In genomic region chr18:58632557-58632956, GRCh38 we compare ENCODE assay signal across 16 cellular contexts. TPM values are rescaled to one million over a fixed set of nuclear protein-coding genes. Genes with fewer than 3 reads are reported as not detected.
"Had no signal": no experiment of that assay in that cellular context is flagged by ENCODE, and none has a peak within 500 bp of the region (broad histone marks: within the 10 kb centered on the region; RNA-seq: fewer than 3 reads in every experiment).

No MANE protein-coding gene starts in this region.

- H3K27me3 Mint-ChIP-seq: activated T-helper 17 cell treated with anti-CD3 and anti-CD28 coated beads, Interleukin-2, amount 50 U/mL, for 72 hours; central memory CD8-positive, alpha-beta T cell; T-cell had no signal

- H3K4me2 ChIP-seq: neural progenitor cell had no signal

- ATAC-seq: activated T-helper 17 cell treated with anti-CD3 and anti-CD28 coated beads, Interleukin-2, amount 50 U/mL, for 72 hours; left lung; T-cell had no signal

- H3K4me3 ChIP-seq: left lung, neural progenitor cell, ovary, skin epidermis, stomach, thoracic aorta had no signal

- DNase-seq: activated CD4-positive, alpha-beta T cell treated with anti-CD3 and anti-CD28 coated beads, Interleukin-2, amount 10 ng/mL, durations not matched to agents 7 days and 5 days; activated CD8-positive, alpha-beta memory T cell treated with anti-CD3 and anti-CD28 coated beads for 24 hours; activated naive CD4-positive, alpha-beta T cell treated with anti-CD3 and anti-CD28 coated beads, Interleukin-2, amount 50 U/mL, for 16 hours; endodermal cell; erythroblast; left lung; ovary; stimulated activated CD4-positive, alpha-beta T cell treated with anti-CD3 and anti-CD28 coated beads, Interleukin-4, amount 100 ng/mL, for 4 hours; stomach; T-cell had no signal

- H3K9me3 ChIP-seq: left lung, ovary, stomach, thoracic aorta had no signal

- H3K4me3 Mint-ChIP-seq: activated CD4-positive, alpha-beta T cell treated with anti-CD3 and anti-CD28 coated beads, Interleukin-2, amount 10 ng/mL, durations not matched to agents 7 days and 5 days; activated T-helper 17 cell treated with anti-CD3 and anti-CD28 coated beads, Interleukin-2, amount 50 U/mL, for 72 hours; central memory CD8-positive, alpha-beta T cell; endodermal cell; neural progenitor cell; T-cell had no signal

- H3K36me3 ChIP-seq: left lung, neural progenitor cell, ovary, stomach, thoracic aorta had no signal

- H3K9ac ChIP-seq: neural progenitor cell had no signal

- H2AFZ ChIP-seq: neural progenitor cell had no signal

- H3K9me3 Mint-ChIP-seq: activated CD4-positive, alpha-beta T cell treated with anti-CD3 and anti-CD28 coated beads, Interleukin-2, amount 10 ng/mL, durations not matched to agents 7 days and 5 days; activated T-helper 17 cell treated with anti-CD3 and anti-CD28 coated beads, Interleukin-2, amount 50 U/mL, for 72 hours; central memory CD8-positive, alpha-beta T cell; endodermal cell; neural progenitor cell; T-cell had no signal

- H3K27ac Mint-ChIP-seq: activated CD4-positive, alpha-beta T cell treated with anti-CD3 and anti-CD28 coated beads, Interleukin-2, amount 10 ng/mL, durations not matched to agents 7 days and 5 days; activated T-helper 17 cell treated with anti-CD3 and anti-CD28 coated beads, Interleukin-2, amount 50 U/mL, for 72 hours; endodermal cell; neural progenitor cell; T-cell had no signal

- H3K36me3 Mint-ChIP-seq: neural progenitor cell, T-cell had no signal

- H3K27ac ChIP-seq: left lung, neural progenitor cell, ovary, skin epidermis, stomach, thoracic aorta had no signal

- H3K27me3 ChIP-seq: left lung, neural progenitor cell, ovary, stomach had no signal

- H3K4me1 ChIP-seq: left lung had no signal

RNA-seq across cellular contexts. Expression of gene ALPK2, which starts 3.7 kb away (rescaled TPM):
- total RNA-seq: activated CD4-positive, alpha-beta T cell treated with anti-CD3 and anti-CD28 coated beads, Interleukin-2, amount 10 ng/mL, durations not matched to agents 7 days and 5 days; dermis microvascular lymphatic vessel endothelial cell; thoracic aorta had no signal
